ENCODE assay signal across 15 cellular contexts in genomic region chr2:121903037-121903689, GRCh38.
A peak's percentile ranks its signal among the peaks of the same experiment; 100 is the strongest.
DNase-seq lines count a peak whose midpoint lies in the region; ATAC-seq and TF ChIP-seq lines count a peak whose summit lies in the region.
"Had no signal": no experiment of that assay in that cellular context is flagged by ENCODE, and none has a peak within 500 bp of the region (broad histone marks: within the 10 kb centered on the region; RNA-seq: fewer than 3 reads in every experiment).

No MANE protein-coding gene starts in this region.

- POLR2A ChIA-PET in CD8-positive, alpha-beta T cell (lab: Charles Lee), result no interaction called here

- H3K4me1 ChIP-seq in ACC112 (ENCODE audit: control insufficient read depth, insufficient read depth, low read length, unreplicated experiment), result peaks cover 15% of the 10 kb centered on the region
- H3K4me1 ChIP-seq in RWPE2 (ENCODE audit: insufficient read depth, poor library complexity, severe bottlenecking), result peaks cover 3% of the 10 kb centered on the region
- no peaks in the 10 kb centered on the region for H3K4me1 ChIP-seq in CD8-positive, alpha-beta T cell (ENCODE audit: insufficient read depth, low read length)
- H3K4me1 ChIP-seq: vagina had no signal

- DNase-seq in GM06990 (ENCODE audit: extremely low read depth, insufficient read length) (no peak), RWPE2 (ENCODE audit: low spot score) (no peak), iPS-NIHi11 (ENCODE audit: low spot score) (peak; percentile 38), activated gamma-delta T cell treated with Interleukin-2 at 50 U/mL for 16 hours (no peak)
- DNase-seq in CD8-positive, alpha-beta T cell, result no peak
- DNase-seq: KG1, NCI-H2227 treated with DMSO at 0.1 percent for 48 hours, SW 1271 had no signal

- H3K9me3 ChIP-seq in RWPE2 (ENCODE audit: severe bottlenecking), result no peaks in the 10 kb centered on the region
- no peaks in the 10 kb centered on the region for H3K9me3 ChIP-seq in CD8-positive, alpha-beta T cell (ENCODE audit: low read length)
- H3K9me3 ChIP-seq: vagina had no signal

- H3K79me2 ChIP-seq in ACC112 (ENCODE audit: control insufficient read depth, insufficient read depth, low read length, unreplicated experiment), result peaks cover 22% of the 10 kb centered on the region
- H3K79me2 ChIP-seq: hepatocyte had no signal

- no peaks in the 10 kb centered on the region for H3K36me3 Mint-ChIP-seq in CD8-positive, alpha-beta T cell
- H3K36me3 Mint-ChIP-seq: activated naive CD4-positive, alpha-beta T cell treated with anti-CD3 and anti-CD28 coated beads, Interleukin-2, amount 50 U/mL, for 24 hours had no signal

- H3K4me3 Mint-ChIP-seq in CD8-positive, alpha-beta T cell, result no peak overlapping the region
- H3K4me3 Mint-ChIP-seq: activated naive CD4-positive, alpha-beta T cell treated with anti-CD3 and anti-CD28 coated beads, Interleukin-2, amount 50 U/mL, for 24 hours had no signal

- no peaks in the 10 kb centered on the region for H3K9me3 Mint-ChIP-seq in CD8-positive, alpha-beta T cell
- H3K9me3 Mint-ChIP-seq: activated naive CD4-positive, alpha-beta T cell treated with anti-CD3 and anti-CD28 coated beads, Interleukin-2, amount 50 U/mL, for 24 hours had no signal

- peak overlapping the region; percentile 74; the same call in 1 of the 2 replicates for H3K27ac ChIP-seq in ACC112 (ENCODE audit: low read depth, low read length)
- H3K27ac ChIP-seq in RWPE2 (ENCODE audit: poor library complexity, severe bottlenecking), result no peak overlapping the region
- H3K27ac ChIP-seq in CD8-positive, alpha-beta T cell (ENCODE audit: low read depth, low read length), result no peak overlapping the region
- H3K27ac ChIP-seq: hepatocyte, vagina had no signal

- CTCF ChIA-PET in CD8-positive, alpha-beta T cell (lab: Charles Lee), result no interaction called here

- peak; percentile 36; the same call in 1 of the 3 replicates for ATAC-seq in RWPE2 (ENCODE audit: low read depth)
- no peak for ATAC-seq in HG03039 (IDR thresholded peaks at IDR 0.05; ENCODE audit: unreplicated experiment)
- ATAC-seq in HG02763 (IDR thresholded peaks at IDR 0.05; ENCODE audit: unreplicated experiment), result no peak
- no peak for ATAC-seq in CD8-positive, alpha-beta T cell
- ATAC-seq: HCT116 had no signal

- H3K27ac Mint-ChIP-seq in CD8-positive, alpha-beta T cell, result no peak overlapping the region
- H3K27ac Mint-ChIP-seq: activated naive CD4-positive, alpha-beta T cell treated with anti-CD3 and anti-CD28 coated beads, Interleukin-2, amount 50 U/mL, for 24 hours had no signal

- H3K36me3 ChIP-seq in ACC112 (ENCODE audit: insufficient read depth, low read length), result no peaks in the 10 kb centered on the region
- no peaks in the 10 kb centered on the region for H3K36me3 ChIP-seq in GM06990 (ENCODE audit: control insufficient read depth, insufficient read depth, low read length)
- H3K36me3 ChIP-seq in RWPE2 (ENCODE audit: low read depth), result no peaks in the 10 kb centered on the region
- no peaks in the 10 kb centered on the region for H3K36me3 ChIP-seq in CD8-positive, alpha-beta T cell (ENCODE audit: insufficient read depth, low read length)
- H3K36me3 ChIP-seq: vagina had no signal

- H3K4me3 ChIP-seq in ACC112 (ENCODE audit: low read depth, low read length) (peak overlapping the region; percentile 88), GM06990 (replicated peaks; ENCODE audit: low read depth, low read length) (peak overlapping the region; percentile 51), RWPE2 (ENCODE audit: severe bottlenecking) (no peak overlapping the region)
- no peak overlapping the region for H3K4me3 ChIP-seq in CD8-positive, alpha-beta T cell (ENCODE audit: low read depth, low read length)
- H3K4me3 ChIP-seq: hepatocyte, vagina had no signal

- no peaks in the 10 kb centered on the region for H3K27me3 ChIP-seq in ACC112 (ENCODE audit: insufficient read depth, low read length)
- H3K27me3 ChIP-seq in GM06990 (replicated peaks; ENCODE audit: control insufficient read depth, insufficient read depth, low read length), result no peaks in the 10 kb centered on the region
- no peaks in the 10 kb centered on the region for H3K27me3 ChIP-seq in RWPE2 (ENCODE audit: insufficient read depth, poor library complexity, severe bottlenecking)
- no peaks in the 10 kb centered on the region for H3K27me3 ChIP-seq in CD8-positive, alpha-beta T cell (ENCODE audit: insufficient read depth, low read length)
- H3K27me3 ChIP-seq: hepatocyte, vagina had no signal

- H3K27me3 Mint-ChIP-seq in CD8-positive, alpha-beta T cell (ENCODE audit: low read depth), result peaks cover 3% of the 10 kb centered on the region
- H3K27me3 Mint-ChIP-seq: activated naive CD4-positive, alpha-beta T cell treated with anti-CD3 and anti-CD28 coated beads, Interleukin-2, amount 50 U/mL, for 24 hours had no signal

- TF ChIP-seq CTCF in GM06990 (IDR thresholded peaks at IDR 0.05; ENCODE audit: insufficient read depth, low read length, poor library complexity, severe bottlenecking) (no peak), RWPE2 (IDR thresholded peaks at IDR 0.05; ENCODE audit: poor library complexity, severe bottlenecking) (no peak)
- TF ChIP-seq CTCF in CD8-positive, alpha-beta T cell (IDR thresholded peaks at IDR 0.05), result no peak

- H3K4me1 Mint-ChIP-seq in CD8-positive, alpha-beta T cell (ENCODE audit: low read depth), result no peaks in the 10 kb centered on the region
- H3K4me1 Mint-ChIP-seq: activated naive CD4-positive, alpha-beta T cell treated with anti-CD3 and anti-CD28 coated beads, Interleukin-2, amount 50 U/mL, for 24 hours had no signal

- intact Hi-C loops in CD8-positive, alpha-beta T cell (cut with DNase I, micrococcal nuclease), result no loop called here

- peak overlapping the region; percentile 77 for H2AFZ ChIP-seq in ACC112 (ENCODE audit: low read length, unreplicated experiment)
- H2AFZ ChIP-seq: hepatocyte had no signal

Comparison
In these comparisons a context has a peak if more than half of its experiments do, and no peak if none do; other contexts are left out.
1. H3K4me3 ChIP-seq: peak in ACC112 (single experiment) and GM06990 (single experiment); none in RWPE2 (single experiment) and CD8-positive, alpha-beta T cell (single experiment).